Comparison of ENCODE assay signal across 8 cellular contexts in genomic region chr5:126778675-126779403, GRCh38. TPM values are rescaled to one million over a fixed set of nuclear protein-coding genes. Genes with fewer than 3 reads are reported as not detected.
A peak's percentile ranks its signal among the peaks of the same experiment; 100 is the strongest.
DNase-seq lines count a peak whose midpoint lies in the region; ATAC-seq, FAIRE-seq and TF ChIP-seq lines count a peak whose summit lies in the region.

No MANE protein-coding gene starts in this region.

- no peaks in the 10 kb centered on the region for H3K27me3 Mint-ChIP-seq in activated T-helper 1 cell treated with anti-CD3 and anti-CD28 coated beads, Interleukin-12 subunit alpha, Interleukin-12 subunit beta, Interleukin-2, Interleukin-4 antibody, amounts not matched to agents 30 ng/mL and 10 ng/mL and 1 ng/mL, durations not matched to agents 14 hours and 24 hours and 36 hours (ENCODE audit: insufficient read depth)

- DNase-seq in GM06990 (ENCODE audit: extremely low read depth, insufficient read length) (no peak), kidney (no peak), thoracic aorta (ENCODE audit: low spot score) (no peak), T-helper 9 cell (no peak), NCI-H2029 treated with DMSO at 0.1 percent for 48 hours (lab: John Stamatoyannopoulos, UW) (no peak), pons (ENCODE audit: low spot score) (no peak)
- no peak for DNase-seq in activated T-helper 1 cell treated with anti-CD3 and anti-CD28 coated beads, Interleukin-12 subunit alpha, Interleukin-12 subunit beta, Interleukin-2, Interleukin-4 antibody, amounts not matched to agents 30 ng/mL and 10 ng/mL and 1 ng/mL, durations not matched to agents 14 hours and 24 hours and 36 hours (ENCODE audit: low spot score)

- H3K27me3 ChIP-seq in GM06990 (replicated peaks; ENCODE audit: control insufficient read depth, insufficient read depth, low read length) (no peaks in the 10 kb centered on the region), thoracic aorta (replicated peaks; ENCODE audit: insufficient read depth) (no peaks in the 10 kb centered on the region)

- peak overlapping the region; percentile 90 for H3K27ac Mint-ChIP-seq in activated T-helper 1 cell treated with anti-CD3 and anti-CD28 coated beads, Interleukin-12 subunit alpha, Interleukin-12 subunit beta, Interleukin-2, Interleukin-4 antibody, amounts not matched to agents 30 ng/mL and 10 ng/mL and 1 ng/mL, durations not matched to agents 14 hours and 24 hours and 36 hours

- H3K27ac ChIP-seq in kidney (ENCODE audit: low read depth in 2 of 2, low read length in 2 of 2) (peak overlapping the region; percentile 9 to 74), thoracic aorta (peak overlapping the region; percentile 47 to 82)

- H3K9ac ChIP-seq in kidney (ENCODE audit: low read length in 2 of 2), result peak overlapping the region; percentile 39 to 84

- FAIRE-seq in kidney (lab: Jason Lieb, UNC), result no peak

- H3K9me3 ChIP-seq in kidney (ENCODE audit: control insufficient read depth in 1 of 2, low read length in 2 of 2) (no peaks in the 10 kb centered on the region), thoracic aorta (no peaks in the 10 kb centered on the region)

- H3K4me1 ChIP-seq in kidney (ENCODE audit: control insufficient read depth in 1 of 2, insufficient read depth in 1 of 2, low read depth in 1 of 2, low read length in 2 of 2) (peaks cover 3 to 5% of the 10 kb centered on the region in 2 donors), thoracic aorta (ENCODE audit: control insufficient read depth in 1 of 2, low read depth in 2 of 2) (peaks cover 11 to 16% of the 10 kb centered on the region in 2 donors)

- ATAC-seq in HG02870 (IDR thresholded peaks at IDR 0.05; ENCODE audit: unreplicated experiment), result peak; percentile 7
- no peak for ATAC-seq in thoracic aorta (ENCODE audit: insufficient number of reproducible peaks, low FRiP score, low read depth)

- peaks cover 19% of the 10 kb centered on the region for H3K36me3 Mint-ChIP-seq in activated T-helper 1 cell treated with anti-CD3 and anti-CD28 coated beads, Interleukin-12 subunit alpha, Interleukin-12 subunit beta, Interleukin-2, Interleukin-4 antibody, amounts not matched to agents 30 ng/mL and 10 ng/mL and 1 ng/mL, durations not matched to agents 14 hours and 24 hours and 36 hours (ENCODE audit: low read depth)

- H3K4me3 Mint-ChIP-seq in activated T-helper 1 cell treated with anti-CD3 and anti-CD28 coated beads, Interleukin-12 subunit alpha, Interleukin-12 subunit beta, Interleukin-2, Interleukin-4 antibody, amounts not matched to agents 30 ng/mL and 10 ng/mL and 1 ng/mL, durations not matched to agents 14 hours and 24 hours and 36 hours, result peak overlapping the region; percentile 90

- TF ChIP-seq CTCF in GM06990 (IDR thresholded peaks at IDR 0.05; ENCODE audit: insufficient read depth, low read length, poor library complexity, severe bottlenecking), result no peak
- no peak for TF ChIP-seq CTCF in kidney (IDR thresholded peaks at IDR 0.05; ENCODE audit: borderline replicate concordance, extremely low read depth, insufficient read depth)
- TF ChIP-seq CTCF in thoracic aorta (IDR thresholded peaks at IDR 0.05), result no peak

- intact Hi-C loops in activated T-helper 1 cell treated with anti-CD3 and anti-CD28 coated beads, Interleukin-12 subunit alpha, Interleukin-12 subunit beta, Interleukin-2, Interleukin-4 antibody, amounts not matched to agents 30 ng/mL and 10 ng/mL and 1 ng/mL, durations not matched to agents 14 hours and 24 hours and 36 hours (cut with micrococcal nuclease), result loop anchor here (1.0 to 10.0 kb wide), 6 partner anchors 32 to 1306 kb away; partner anchors contain the start of genes MARCHF3, PRRC1 and SLC12A2
- intact Hi-C loops in kidney (cut with DNase I), result loop anchor here (10.0 kb wide), 1 partner anchor 104 kb away; no protein-coding TSS in a partner anchor

- no peaks in the 10 kb centered on the region for H3K9me3 Mint-ChIP-seq in activated T-helper 1 cell treated with anti-CD3 and anti-CD28 coated beads, Interleukin-12 subunit alpha, Interleukin-12 subunit beta, Interleukin-2, Interleukin-4 antibody, amounts not matched to agents 30 ng/mL and 10 ng/mL and 1 ng/mL, durations not matched to agents 14 hours and 24 hours and 36 hours

- H3K36me3 ChIP-seq in GM06990 (ENCODE audit: control insufficient read depth, insufficient read depth, low read length) (no peaks in the 10 kb centered on the region), kidney (ENCODE audit: control insufficient read depth in 1 of 2, insufficient read depth in 2 of 2, low read length in 2 of 2) (no peaks in the 10 kb centered on the region), thoracic aorta (no peaks in the 10 kb centered on the region)

- H3K4me1 Mint-ChIP-seq in activated T-helper 1 cell treated with anti-CD3 and anti-CD28 coated beads, Interleukin-12 subunit alpha, Interleukin-12 subunit beta, Interleukin-2, Interleukin-4 antibody, amounts not matched to agents 30 ng/mL and 10 ng/mL and 1 ng/mL, durations not matched to agents 14 hours and 24 hours and 36 hours (ENCODE audit: low read depth), result peaks cover 38% of the 10 kb centered on the region

- peak overlapping the region; percentile 96 for H3K4me3 ChIP-seq in GM06990 (replicated peaks; ENCODE audit: low read depth, low read length)
- H3K4me3 ChIP-seq in kidney (ENCODE audit: low read length in 2 of 2), result peak overlapping the region; percentile 82 to 85
- peak overlapping the region; percentile 80 for H3K4me3 ChIP-seq in thoracic aorta

RNA-seq across cellular contexts. Expression of gene LMNB1, which starts 1.9 kb away (rescaled TPM):
- 200 and 209 TPM in 2 replicates for total RNA-seq in activated T-helper 1 cell treated with anti-CD3 and anti-CD28 coated beads, Interleukin-12 subunit alpha, Interleukin-12 subunit beta, Interleukin-2, Interleukin-4 antibody, amounts not matched to agents 30 ng/mL and 10 ng/mL and 1 ng/mL, durations not matched to agents 14 hours and 24 hours and 36 hours
- total RNA-seq in kidney (10.3 TPM), thoracic aorta (10 to 100 TPM; 12.7 to 15.9 TPM)
- 1.7 TPM for polyA plus RNA-seq in kidney (ENCODE audit: insufficient read depth, low read depth, low replicate concordance)

Comparison
In these comparisons a context has a peak if more than half of its experiments do, and no peak if none do; other contexts are left out.
1. RNA of gene LMNB1, which starts 1.9 kb away (total RNA-seq): 200 to 209 TPM in activated T-helper 1 cell treated with anti-CD3 and anti-CD28 coated beads, Interleukin-12 subunit alpha, Interleukin-12 subunit beta, Interleukin-2, Interleukin-4 antibody, amounts not matched to agents 30 ng/mL and 10 ng/mL and 1 ng/mL, durations not matched to agents 14 hours and 24 hours and 36 hours; 12.7 to 15.9 TPM in thoracic aorta and 10.3 TPM in kidney (single experiment); every median in the first group is over 10 times any median in the second.
2. Peak in every context shown above with its lines, with median percentiles within 50 percentile points of each other: H3K4me3 ChIP-seq.